Comparison of ENCODE assay signal across 1 cellular context in genomic region chr16:85492617-85492957, GRCh38.
TF ChIP-seq lines count a peak whose summit lies in the region.

No MANE protein-coding gene starts in this region.

TF ChIP-seq in HepG2, 621 proteins besides CTCF, POLR2A, EP300 and RAD21 (continued from another document):
- TF ChIP-seq FOXO4 (CRISPR knock-in tag; conservative IDR thresholded peaks at IDR 0.05) (0 out of 2 replicates have a peak, but pooled peaks have one; percentile 49), ZNF414 (CRISPR knock-in tag; IDR thresholded peaks at IDR 0.05) (0 out of 2 replicates have a peak, but pooled peaks have one; percentile 26)
